ENCODE assay signal across 2 cellular contexts in the genomic region with DNA sequence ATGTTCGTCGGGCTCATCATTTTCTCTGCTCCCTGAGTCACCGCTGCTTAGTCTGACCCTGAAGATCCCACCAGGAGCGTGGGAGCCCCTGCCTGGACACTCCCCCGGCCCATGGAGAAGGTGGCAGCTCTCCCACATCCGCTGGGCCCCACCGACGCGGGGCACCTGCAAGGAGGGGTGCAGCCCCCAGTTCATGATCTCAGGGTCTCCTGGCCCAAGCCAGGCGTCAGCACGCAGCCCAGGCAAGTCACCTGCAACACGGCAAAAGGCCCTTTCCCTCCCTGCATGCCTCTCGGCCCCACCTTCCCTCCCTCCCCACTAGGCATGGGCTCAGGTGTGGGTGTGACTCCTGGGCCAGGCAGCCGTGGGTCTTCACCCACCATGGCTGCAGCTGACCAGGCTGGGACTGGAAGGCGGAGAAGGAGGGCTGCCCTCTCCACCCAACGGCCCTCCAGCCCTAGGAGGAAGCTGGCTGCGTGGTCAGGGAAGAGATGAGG.
TF ChIP-seq lines count a peak whose summit lies in the region.

No MANE protein-coding gene starts in this region.

TF ChIP-seq in HEK293, 187 proteins besides CTCF, POLR2A, EP300 and RAD21:
- no peak for TF ChIP-seq ZNF433 (tag by site-specific recombination; IDR thresholded peaks at IDR 0.05; ENCODE audit: low read depth)
- TF ChIP-seq ZNF174 (tag by site-specific recombination; IDR thresholded peaks at IDR 0.05), result no peak
- TF ChIP-seq ZFHX2 (tag by site-specific recombination; conservative IDR thresholded peaks at IDR 0.05), result peak; percentile 80
- TF ChIP-seq KLF9 (tag by site-specific recombination; IDR thresholded peaks at IDR 0.05; ENCODE audit: low read depth), result no peak
- peak; percentile 75 for TF ChIP-seq EGR2 (tag by site-specific recombination; IDR thresholded peaks at IDR 0.05; ENCODE audit: low read depth)
TF ChIP-seq in HEK293: peak in this region for 2.

TF ChIP-seq in HepG2, 621 proteins besides CTCF, POLR2A, EP300 and RAD21:
- TF ChIP-seq, protein P1, sequence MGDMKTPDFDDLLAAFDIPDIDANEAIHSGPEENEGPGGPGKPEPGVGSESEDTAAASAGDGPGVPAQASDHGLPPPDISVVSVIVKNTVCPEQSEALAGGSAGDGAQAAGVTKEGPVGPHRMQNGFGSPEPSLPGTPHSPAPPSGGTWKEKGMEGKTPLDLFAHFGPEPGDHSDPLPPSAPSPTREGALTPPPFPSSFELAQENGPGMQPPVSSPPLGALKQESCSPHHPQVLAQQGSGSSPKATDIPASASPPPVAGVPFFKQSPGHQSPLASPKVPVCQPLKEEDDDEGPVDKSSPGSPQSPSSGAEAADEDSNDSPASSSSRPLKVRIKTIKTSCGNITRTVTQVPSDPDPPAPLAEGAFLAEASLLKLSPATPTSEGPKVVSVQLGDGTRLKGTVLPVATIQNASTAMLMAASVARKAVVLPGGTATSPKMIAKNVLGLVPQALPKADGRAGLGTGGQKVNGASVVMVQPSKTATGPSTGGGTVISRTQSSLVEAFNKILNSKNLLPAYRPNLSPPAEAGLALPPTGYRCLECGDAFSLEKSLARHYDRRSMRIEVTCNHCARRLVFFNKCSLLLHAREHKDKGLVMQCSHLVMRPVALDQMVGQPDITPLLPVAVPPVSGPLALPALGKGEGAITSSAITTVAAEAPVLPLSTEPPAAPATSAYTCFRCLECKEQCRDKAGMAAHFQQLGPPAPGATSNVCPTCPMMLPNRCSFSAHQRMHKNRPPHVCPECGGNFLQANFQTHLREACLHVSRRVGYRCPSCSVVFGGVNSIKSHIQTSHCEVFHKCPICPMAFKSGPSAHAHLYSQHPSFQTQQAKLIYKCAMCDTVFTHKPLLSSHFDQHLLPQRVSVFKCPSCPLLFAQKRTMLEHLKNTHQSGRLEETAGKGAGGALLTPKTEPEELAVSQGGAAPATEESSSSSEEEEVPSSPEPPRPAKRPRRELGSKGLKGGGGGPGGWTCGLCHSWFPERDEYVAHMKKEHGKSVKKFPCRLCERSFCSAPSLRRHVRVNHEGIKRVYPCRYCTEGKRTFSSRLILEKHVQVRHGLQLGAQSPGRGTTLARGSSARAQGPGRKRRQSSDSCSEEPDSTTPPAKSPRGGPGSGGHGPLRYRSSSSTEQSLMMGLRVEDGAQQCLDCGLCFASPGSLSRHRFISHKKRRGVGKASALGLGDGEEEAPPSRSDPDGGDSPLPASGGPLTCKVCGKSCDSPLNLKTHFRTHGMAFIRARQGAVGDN (CRISPR knock-in tag; IDR thresholded peaks at IDR 0.05), result peak; percentile 8; the same call in 1 of the 2 replicates
- TF ChIP-seq STAG1 (CRISPR knock-in tag; IDR thresholded peaks at IDR 0.05), result no peak
